ENCODE assay signal across 2 cellular contexts in the genomic region with DNA sequence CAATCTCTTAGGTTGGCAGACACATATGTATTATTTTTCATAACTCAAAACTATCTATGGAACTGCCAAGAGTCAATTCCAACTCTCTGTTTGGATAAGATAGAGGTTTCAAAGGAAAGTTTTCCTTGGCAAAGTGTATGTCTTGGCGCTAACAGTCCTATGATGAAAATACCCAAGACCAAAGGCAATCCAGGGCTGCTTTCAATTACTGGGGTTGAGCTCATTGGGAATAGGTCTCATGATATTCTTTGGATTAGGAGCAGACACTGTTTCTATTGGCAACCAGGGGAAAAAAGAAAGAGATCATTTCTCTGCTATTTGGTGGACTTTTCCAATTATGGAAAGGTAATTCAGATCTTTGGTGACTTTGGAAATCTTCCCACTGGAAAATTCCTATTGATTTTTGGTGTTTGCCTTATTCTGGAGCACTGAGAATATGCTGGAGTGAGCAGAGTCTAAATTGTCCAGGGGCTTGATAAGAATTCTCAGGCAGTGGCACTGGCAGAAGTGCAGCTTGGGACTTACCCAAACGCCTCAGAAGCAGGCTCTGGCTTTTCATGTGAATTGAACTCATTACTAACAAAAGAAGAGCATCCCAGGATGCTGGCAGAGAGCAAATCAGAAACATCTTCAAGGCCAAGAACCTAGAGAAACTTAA.
TF ChIP-seq lines count a peak whose summit lies in the region.

No MANE protein-coding gene starts in this region.

TF ChIP-seq in liver, 16 proteins besides CTCF, POLR2A, EP300 and RAD21:
- no peak for TF ChIP-seq FOXA1 (IDR thresholded peaks at IDR 0.05)
- TF ChIP-seq, protein P1, sequence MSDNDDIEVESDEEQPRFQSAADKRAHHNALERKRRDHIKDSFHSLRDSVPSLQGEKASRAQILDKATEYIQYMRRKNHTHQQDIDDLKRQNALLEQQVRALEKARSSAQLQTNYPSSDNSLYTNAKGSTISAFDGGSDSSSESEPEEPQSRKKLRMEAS (IDR thresholded peaks at IDR 0.05), result peak; percentile 23
- no peak for TF ChIP-seq HNF4G (IDR thresholded peaks at IDR 0.05)
- TF ChIP-seq FOXA2 (IDR thresholded peaks at IDR 0.05), result no peak
- TF ChIP-seq GABPA (IDR thresholded peaks at IDR 0.05 in 1 of 2, conservative IDR thresholded peaks at IDR 0.05 in 1 of 2), result peak in 1 of 2 donors; percentile 28
- TF ChIP-seq, protein P2, sequence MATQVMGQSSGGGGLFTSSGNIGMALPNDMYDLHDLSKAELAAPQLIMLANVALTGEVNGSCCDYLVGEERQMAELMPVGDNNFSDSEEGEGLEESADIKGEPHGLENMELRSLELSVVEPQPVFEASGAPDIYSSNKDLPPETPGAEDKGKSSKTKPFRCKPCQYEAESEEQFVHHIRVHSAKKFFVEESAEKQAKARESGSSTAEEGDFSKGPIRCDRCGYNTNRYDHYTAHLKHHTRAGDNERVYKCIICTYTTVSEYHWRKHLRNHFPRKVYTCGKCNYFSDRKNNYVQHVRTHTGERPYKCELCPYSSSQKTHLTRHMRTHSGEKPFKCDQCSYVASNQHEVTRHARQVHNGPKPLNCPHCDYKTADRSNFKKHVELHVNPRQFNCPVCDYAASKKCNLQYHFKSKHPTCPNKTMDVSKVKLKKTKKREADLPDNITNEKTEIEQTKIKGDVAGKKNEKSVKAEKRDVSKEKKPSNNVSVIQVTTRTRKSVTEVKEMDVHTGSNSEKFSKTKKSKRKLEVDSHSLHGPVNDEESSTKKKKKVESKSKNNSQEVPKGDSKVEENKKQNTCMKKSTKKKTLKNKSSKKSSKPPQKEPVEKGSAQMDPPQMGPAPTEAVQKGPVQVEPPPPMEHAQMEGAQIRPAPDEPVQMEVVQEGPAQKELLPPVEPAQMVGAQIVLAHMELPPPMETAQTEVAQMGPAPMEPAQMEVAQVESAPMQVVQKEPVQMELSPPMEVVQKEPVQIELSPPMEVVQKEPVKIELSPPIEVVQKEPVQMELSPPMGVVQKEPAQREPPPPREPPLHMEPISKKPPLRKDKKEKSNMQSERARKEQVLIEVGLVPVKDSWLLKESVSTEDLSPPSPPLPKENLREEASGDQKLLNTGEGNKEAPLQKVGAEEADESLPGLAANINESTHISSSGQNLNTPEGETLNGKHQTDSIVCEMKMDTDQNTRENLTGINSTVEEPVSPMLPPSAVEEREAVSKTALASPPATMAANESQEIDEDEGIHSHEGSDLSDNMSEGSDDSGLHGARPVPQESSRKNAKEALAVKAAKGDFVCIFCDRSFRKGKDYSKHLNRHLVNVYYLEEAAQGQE (IDR thresholded peaks at IDR 0.05), result no peak
- TF ChIP-seq EGR1 (IDR thresholded peaks at IDR 0.05; ENCODE audit: low read depth in 2 of 2), result no peak
- TF ChIP-seq, protein P3, sequence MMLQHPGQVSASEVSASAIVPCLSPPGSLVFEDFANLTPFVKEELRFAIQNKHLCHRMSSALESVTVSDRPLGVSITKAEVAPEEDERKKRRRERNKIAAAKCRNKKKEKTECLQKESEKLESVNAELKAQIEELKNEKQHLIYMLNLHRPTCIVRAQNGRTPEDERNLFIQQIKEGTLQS (IDR thresholded peaks at IDR 0.05), result no peak
- TF ChIP-seq HNF4A (conservative IDR thresholded peaks at IDR 0.05), result peak; percentile 44 to 54
- TF ChIP-seq YY1 (IDR thresholded peaks at IDR 0.05), result no peak
- peak; percentile 20 to 32 for TF ChIP-seq RXRA (IDR thresholded peaks at IDR 0.05)
- TF ChIP-seq JUND (IDR thresholded peaks at IDR 0.05), result no peak
- no peak for TF ChIP-seq SP1 (IDR thresholded peaks at IDR 0.05)
- no peak for TF ChIP-seq TAF1 (conservative IDR thresholded peaks at IDR 0.05)
- no peak for TF ChIP-seq NR2F2 (IDR thresholded peaks at IDR 0.05)
- TF ChIP-seq, protein P4, sequence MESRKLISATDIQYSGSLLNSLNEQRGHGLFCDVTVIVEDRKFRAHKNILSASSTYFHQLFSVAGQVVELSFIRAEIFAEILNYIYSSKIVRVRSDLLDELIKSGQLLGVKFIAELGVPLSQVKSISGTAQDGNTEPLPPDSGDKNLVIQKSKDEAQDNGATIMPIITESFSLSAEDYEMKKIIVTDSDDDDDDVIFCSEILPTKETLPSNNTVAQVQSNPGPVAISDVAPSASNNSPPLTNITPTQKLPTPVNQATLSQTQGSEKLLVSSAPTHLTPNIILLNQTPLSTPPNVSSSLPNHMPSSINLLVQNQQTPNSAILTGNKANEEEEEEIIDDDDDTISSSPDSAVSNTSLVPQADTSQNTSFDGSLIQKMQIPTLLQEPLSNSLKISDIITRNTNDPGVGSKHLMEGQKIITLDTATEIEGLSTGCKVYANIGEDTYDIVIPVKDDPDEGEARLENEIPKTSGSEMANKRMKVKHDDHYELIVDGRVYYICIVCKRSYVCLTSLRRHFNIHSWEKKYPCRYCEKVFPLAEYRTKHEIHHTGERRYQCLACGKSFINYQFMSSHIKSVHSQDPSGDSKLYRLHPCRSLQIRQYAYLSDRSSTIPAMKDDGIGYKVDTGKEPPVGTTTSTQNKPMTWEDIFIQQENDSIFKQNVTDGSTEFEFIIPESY (IDR thresholded peaks at IDR 0.05), result no peak

TF ChIP-seq in HepG2, 621 proteins besides CTCF, POLR2A, EP300 and RAD21:
- TF ChIP-seq ZNF616 (CRISPR knock-in tag; IDR thresholded peaks at IDR 0.05; ENCODE audit: low read depth), result no peak
- TF ChIP-seq, protein P5, sequence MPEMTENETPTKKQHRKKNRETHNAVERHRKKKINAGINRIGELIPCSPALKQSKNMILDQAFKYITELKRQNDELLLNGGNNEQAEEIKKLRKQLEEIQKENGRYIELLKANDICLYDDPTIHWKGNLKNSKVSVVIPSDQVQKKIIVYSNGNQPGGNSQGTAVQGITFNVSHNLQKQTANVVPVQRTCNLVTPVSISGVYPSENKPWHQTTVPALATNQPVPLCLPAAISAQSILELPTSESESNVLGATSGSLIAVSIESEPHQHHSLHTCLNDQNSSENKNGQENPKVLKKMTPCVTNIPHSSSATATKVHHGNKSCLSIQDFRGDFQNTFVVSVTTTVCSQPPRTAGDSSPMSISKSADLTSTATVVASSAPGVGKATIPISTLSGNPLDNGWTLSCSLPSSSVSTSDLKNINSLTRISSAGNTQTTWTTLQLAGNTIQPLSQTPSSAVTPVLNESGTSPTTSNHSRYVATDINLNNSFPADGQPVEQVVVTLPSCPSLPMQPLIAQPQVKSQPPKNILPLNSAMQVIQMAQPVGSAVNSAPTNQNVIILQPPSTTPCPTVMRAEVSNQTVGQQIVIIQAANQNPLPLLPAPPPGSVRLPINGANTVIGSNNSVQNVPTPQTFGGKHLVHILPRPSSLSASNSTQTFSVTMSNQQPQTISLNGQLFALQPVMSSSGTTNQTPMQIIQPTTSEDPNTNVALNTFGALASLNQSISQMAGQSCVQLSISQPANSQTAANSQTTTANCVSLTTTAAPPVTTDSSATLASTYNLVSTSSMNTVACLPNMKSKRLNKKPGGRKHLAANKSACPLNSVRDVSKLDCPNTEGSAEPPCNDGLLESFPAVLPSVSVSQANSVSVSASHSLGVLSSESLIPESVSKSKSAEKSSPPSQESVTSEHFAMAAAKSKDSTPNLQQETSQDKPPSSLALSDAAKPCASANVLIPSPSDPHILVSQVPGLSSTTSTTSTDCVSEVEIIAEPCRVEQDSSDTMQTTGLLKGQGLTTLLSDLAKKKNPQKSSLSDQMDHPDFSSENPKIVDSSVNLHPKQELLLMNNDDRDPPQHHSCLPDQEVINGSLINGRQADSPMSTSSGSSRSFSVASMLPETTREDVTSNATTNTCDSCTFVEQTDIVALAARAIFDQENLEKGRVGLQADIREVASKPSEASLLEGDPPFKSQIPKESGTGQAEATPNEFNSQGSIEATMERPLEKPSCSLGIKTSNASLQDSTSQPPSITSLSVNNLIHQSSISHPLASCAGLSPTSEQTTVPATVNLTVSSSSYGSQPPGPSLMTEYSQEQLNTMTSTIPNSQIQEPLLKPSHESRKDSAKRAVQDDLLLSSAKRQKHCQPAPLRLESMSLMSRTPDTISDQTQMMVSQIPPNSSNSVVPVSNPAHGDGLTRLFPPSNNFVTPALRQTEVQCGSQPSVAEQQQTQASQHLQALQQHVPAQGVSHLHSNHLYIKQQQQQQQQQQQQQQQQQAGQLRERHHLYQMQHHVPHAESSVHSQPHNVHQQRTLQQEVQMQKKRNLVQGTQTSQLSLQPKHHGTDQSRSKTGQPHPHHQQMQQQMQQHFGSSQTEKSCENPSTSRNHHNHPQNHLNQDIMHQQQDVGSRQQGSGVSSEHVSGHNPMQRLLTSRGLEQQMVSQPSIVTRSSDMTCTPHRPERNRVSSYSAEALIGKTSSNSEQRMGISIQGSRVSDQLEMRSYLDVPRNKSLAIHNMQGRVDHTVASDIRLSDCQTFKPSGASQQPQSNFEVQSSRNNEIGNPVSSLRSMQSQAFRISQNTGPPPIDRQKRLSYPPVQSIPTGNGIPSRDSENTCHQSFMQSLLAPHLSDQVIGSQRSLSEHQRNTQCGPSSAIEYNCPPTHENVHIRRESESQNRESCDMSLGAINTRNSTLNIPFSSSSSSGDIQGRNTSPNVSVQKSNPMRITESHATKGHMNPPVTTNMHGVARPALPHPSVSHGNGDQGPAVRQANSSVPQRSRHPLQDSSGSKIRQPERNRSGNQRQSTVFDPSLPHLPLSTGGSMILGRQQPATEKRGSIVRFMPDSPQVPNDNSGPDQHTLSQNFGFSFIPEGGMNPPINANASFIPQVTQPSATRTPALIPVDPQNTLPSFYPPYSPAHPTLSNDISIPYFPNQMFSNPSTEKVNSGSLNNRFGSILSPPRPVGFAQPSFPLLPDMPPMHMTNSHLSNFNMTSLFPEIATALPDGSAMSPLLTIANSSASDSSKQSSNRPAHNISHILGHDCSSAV (CRISPR knock-in tag; IDR thresholded peaks at IDR 0.05; ENCODE audit: borderline replicate concordance), result no peak
- no peak for TF ChIP-seq CEBPB (IDR thresholded peaks at IDR 0.05; ENCODE audit: borderline replicate concordance, low read depth, low read length)
- no peak for TF ChIP-seq ZNF234 (CRISPR knock-in tag; conservative IDR thresholded peaks at IDR 0.05)
- no peak for TF ChIP-seq TGIF2 (CRISPR knock-in tag; IDR thresholded peaks at IDR 0.05)
- TF ChIP-seq ZNF496 (CRISPR knock-in tag; IDR thresholded peaks at IDR 0.05; ENCODE audit: insufficient replicate concordance), result no peak
- no peak for TF ChIP-seq SPEN (CRISPR knock-in tag; IDR thresholded peaks at IDR 0.05; ENCODE audit: low read depth)
- TF ChIP-seq PRPF4 (IDR thresholded peaks at IDR 0.05; ENCODE audit: low read depth, low read length, poor library complexity, severe bottlenecking), result no peak
- TF ChIP-seq, protein P6, sequence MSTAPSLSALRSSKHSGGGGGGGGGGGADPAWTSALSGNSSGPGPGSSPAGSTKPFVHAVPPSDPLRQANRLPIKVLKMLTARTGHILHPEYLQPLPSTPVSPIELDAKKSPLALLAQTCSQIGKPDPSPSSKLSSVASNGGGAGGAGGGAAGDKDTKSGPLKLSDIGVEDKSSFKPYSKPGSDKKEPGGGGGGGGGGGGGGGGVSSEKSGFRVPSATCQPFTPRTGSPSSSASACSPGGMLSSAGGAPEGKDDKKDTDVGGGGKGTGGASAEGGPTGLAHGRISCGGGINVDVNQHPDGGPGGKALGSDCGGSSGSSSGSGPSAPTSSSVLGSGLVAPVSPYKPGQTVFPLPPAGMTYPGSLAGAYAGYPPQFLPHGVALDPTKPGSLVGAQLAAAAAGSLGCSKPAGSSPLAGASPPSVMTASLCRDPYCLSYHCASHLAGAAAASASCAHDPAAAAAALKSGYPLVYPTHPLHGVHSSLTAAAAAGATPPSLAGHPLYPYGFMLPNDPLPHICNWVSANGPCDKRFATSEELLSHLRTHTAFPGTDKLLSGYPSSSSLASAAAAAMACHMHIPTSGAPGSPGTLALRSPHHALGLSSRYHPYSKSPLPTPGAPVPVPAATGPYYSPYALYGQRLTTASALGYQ (CRISPR knock-in tag; IDR thresholded peaks at IDR 0.05), result no peak
- no peak for TF ChIP-seq ZNF75D (CRISPR knock-in tag; IDR thresholded peaks at IDR 0.05; ENCODE audit: borderline replicate concordance)
- no peak for TF ChIP-seq SKI (IDR thresholded peaks at IDR 0.05; ENCODE audit: partially characterized antibody)
- TF ChIP-seq SOX6 (IDR thresholded peaks at IDR 0.05), result no peak
- no peak for TF ChIP-seq SOX6 (CRISPR knock-in tag; IDR thresholded peaks at IDR 0.05)
- TF ChIP-seq ZFP36L1 (CRISPR knock-in tag; IDR thresholded peaks at IDR 0.05), result no peak
- TF ChIP-seq, protein P7, sequence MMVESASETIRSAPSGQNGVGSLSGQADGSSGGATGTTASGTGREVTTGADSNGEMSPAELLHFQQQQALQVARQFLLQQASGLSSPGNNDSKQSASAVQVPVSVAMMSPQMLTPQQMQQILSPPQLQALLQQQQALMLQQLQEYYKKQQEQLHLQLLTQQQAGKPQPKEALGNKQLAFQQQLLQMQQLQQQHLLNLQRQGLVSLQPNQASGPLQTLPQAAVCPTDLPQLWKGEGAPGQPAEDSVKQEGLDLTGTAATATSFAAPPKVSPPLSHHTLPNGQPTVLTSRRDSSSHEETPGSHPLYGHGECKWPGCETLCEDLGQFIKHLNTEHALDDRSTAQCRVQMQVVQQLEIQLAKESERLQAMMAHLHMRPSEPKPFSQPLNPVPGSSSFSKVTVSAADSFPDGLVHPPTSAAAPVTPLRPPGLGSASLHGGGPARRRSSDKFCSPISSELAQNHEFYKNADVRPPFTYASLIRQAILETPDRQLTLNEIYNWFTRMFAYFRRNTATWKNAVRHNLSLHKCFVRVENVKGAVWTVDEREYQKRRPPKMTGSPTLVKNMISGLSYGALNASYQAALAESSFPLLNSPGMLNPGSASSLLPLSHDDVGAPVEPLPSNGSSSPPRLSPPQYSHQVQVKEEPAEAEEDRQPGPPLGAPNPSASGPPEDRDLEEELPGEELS (CRISPR knock-in tag; IDR thresholded peaks at IDR 0.05), result no peak
- no peak for TF ChIP-seq ZNF432 (CRISPR knock-in tag; IDR thresholded peaks at IDR 0.05; ENCODE audit: borderline replicate concordance)
- no peak for TF ChIP-seq EHMT2 (IDR thresholded peaks at IDR 0.05; ENCODE audit: borderline replicate concordance, low read depth, low read length)
- no peak for TF ChIP-seq ZNF446 (CRISPR knock-in tag; IDR thresholded peaks at IDR 0.05)
- no peak for TF ChIP-seq ZNF17 (CRISPR knock-in tag; IDR thresholded peaks at IDR 0.05)
- TF ChIP-seq, protein P8, sequence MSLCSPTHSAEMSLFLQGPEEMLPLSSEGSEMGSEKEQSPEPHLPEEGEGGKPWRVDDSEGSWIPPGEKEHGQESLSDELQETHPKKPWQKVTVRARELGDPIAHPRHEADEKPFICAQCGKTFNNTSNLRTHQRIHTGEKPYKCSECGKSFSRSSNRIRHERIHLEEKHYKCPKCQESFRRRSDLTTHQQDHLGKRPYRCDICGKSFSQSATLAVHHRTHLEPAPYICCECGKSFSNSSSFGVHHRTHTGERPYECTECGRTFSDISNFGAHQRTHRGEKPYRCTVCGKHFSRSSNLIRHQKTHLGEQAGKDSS (CRISPR knock-in tag; IDR thresholded peaks at IDR 0.05; ENCODE audit: borderline replicate concordance, low read depth), result no peak
- no peak for TF ChIP-seq KLF15 (CRISPR knock-in tag; IDR thresholded peaks at IDR 0.05; ENCODE audit: borderline replicate concordance)
